Comparison of ENCODE assay signal across 8 cellular contexts in the genomic region with DNA sequence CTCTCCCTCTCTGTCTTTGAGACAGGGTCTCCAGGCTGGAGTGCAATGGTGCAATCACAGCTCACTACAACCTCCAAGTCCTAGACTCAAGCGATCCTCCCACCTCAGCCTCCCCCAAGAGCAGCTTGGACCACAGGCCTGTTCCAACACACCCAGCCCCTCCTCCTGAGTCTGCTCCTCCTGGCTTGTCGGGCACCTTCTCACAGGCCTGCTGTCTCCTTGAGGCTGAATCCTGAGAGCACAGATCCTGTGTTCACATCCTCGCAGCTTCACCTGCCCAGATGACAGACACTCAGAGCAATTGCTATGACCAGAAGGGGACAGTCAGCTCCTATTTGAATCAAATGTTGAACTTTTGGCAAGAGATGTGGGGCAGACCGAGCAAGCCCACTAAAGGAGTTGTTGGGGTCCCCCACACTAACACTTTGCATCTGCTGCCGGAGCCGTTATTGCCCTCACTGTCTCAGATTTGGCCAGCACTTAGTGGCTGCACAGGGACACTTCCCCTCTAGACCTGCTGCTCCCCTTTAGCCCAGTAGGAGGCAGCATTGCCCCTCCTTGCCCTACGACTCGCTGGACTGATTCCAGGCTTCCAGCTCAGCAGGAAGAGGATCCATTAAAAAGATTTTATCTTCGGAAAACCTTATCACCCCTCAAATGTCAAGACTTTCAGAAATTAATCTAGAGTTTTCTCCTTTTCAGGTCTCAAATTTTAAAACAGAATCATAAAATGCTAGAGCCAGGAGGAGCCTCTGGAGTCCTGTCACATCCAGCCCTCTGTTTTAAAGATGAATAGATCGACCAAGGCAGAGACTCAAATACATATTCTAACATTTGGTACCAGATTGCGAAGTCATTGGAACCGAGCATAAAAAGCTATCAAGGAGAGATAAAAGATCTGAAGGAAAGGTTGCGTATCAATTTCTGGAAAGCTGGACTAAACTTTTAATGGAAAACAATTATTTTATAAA.
DNase-seq lines count a peak whose midpoint lies in the region; ATAC-seq, FAIRE-seq and TF ChIP-seq lines count a peak whose summit lies in the region.

No MANE protein-coding gene starts in this region.

- TF ChIP-seq CTCF in GM10266 (IDR thresholded peaks at IDR 0.05; ENCODE audit: control insufficient read depth, insufficient read depth, low read depth, missing control alignments): peak; percentile 95
- peak; percentile 94 for TF ChIP-seq CTCF in HFF-Myc (IDR thresholded peaks at IDR 0.05; ENCODE audit: low read depth, low read length, missing control alignments)
- peak; percentile 98 for TF ChIP-seq CTCF in WI38 (IDR thresholded peaks at IDR 0.05; ENCODE audit: low read depth, low read length)
- TF ChIP-seq CTCF in kidney (IDR thresholded peaks at IDR 0.05; ENCODE audit: borderline replicate concordance, extremely low read depth, insufficient read depth): peak; percentile 97

- no peak overlapping the region for H3K9ac ChIP-seq in kidney (ENCODE audit: low read length in 2 of 2)

- H3K27ac ChIP-seq in caudate nucleus (ENCODE audit: low read depth, low read length) (no peak overlapping the region), kidney (ENCODE audit: low read depth in 2 of 2, low read length in 2 of 2) (no peak overlapping the region)

- intact Hi-C loops in kidney (cut with DNase I): loop anchor here (5.0 kb wide), 1 partner anchor 437 kb away; no protein-coding TSS in a partner anchor

- H3K36me3 ChIP-seq in kidney (ENCODE audit: control insufficient read depth in 1 of 2, insufficient read depth in 2 of 2, low read length in 2 of 2): no peaks in the 10 kb centered on the region

- no peak for ATAC-seq in GM21737 (IDR thresholded peaks at IDR 0.05; ENCODE audit: unreplicated experiment)

- no peaks in the 10 kb centered on the region for H3K4me1 ChIP-seq in kidney (ENCODE audit: control insufficient read depth in 1 of 2, insufficient read depth in 1 of 2, low read depth in 1 of 2, low read length in 2 of 2)

- DNase-seq in GM10266 (ENCODE audit: extremely low spot score): peak; percentile 70
- DNase-seq in HFF-Myc (ENCODE audit: extremely low read depth, low read depth): peak; percentile 45
- DNase-seq in NCI-H1694 treated with DMSO at 0.1 percent for 48 hours (lab: John Stamatoyannopoulos, UW): peak; percentile 58
- DNase-seq in caudate nucleus (lab: John Stamatoyannopoulos, UW): peak in 49 of 61 donors; percentile 1 to 58 (median 20)
- peak; percentile 82 for DNase-seq in kidney
- peak; percentile 68 for DNase-seq in stimulated activated CD4-positive, alpha-beta T cell treated with anti-CD3 and anti-CD28 coated beads, Interleukin-2, amount 100 ng/mL, for 24 hours

- H3K4me3 ChIP-seq in HFF-Myc (replicated peaks; ENCODE audit: low read depth, low read length) (no peak overlapping the region), WI38 (ENCODE audit: low read depth, low read length) (no peak overlapping the region), kidney (ENCODE audit: low read length in 2 of 2) (no peak overlapping the region)

- H3K9me3 ChIP-seq in kidney (ENCODE audit: control insufficient read depth in 1 of 2, low read length in 2 of 2): no peaks in the 10 kb centered on the region

- FAIRE-seq in kidney (lab: Jason Lieb, UNC): peak; percentile 62

Comparison
In these comparisons a context has a peak if more than half of its experiments do, and no peak if none do; other contexts are left out.
1. DNase-seq: peak in every context shown above with its lines; median percentile 82 in kidney; 70 in GM10266; 68 in stimulated activated CD4-positive, alpha-beta T cell treated with anti-CD3 and anti-CD28 coated beads, Interleukin-2, amount 100 ng/mL, for 24 hours; 58 in NCI-H1694 treated with DMSO at 0.1 percent for 48 hours; 45 in HFF-Myc; 20 in caudate nucleus.